In genomic region chr9:126784401-126784800, GRCh38 we compare ENCODE assay signal across 15 cellular contexts. TPM values are rescaled to one million over a fixed set of nuclear protein-coding genes. Genes with fewer than 3 reads are reported as not detected.
DNase-seq lines count a peak whose midpoint lies in the region; ATAC-seq and TF ChIP-seq lines count a peak whose summit lies in the region.
"Had no signal": no experiment of that assay in that cellular context is flagged by ENCODE, and none has a peak within 500 bp of the region (broad histone marks: within the 10 kb centered on the region; RNA-seq: fewer than 3 reads in every experiment).

No MANE protein-coding gene starts in this region.

- H3K27ac ChIP-seq in cardiac muscle cell (peak overlapping the region; percentile 63), colonic mucosa (no peak overlapping the region), psoas muscle (peak overlapping the region; percentile 65), upper lobe of right lung (no peak overlapping the region)
- H3K27ac ChIP-seq: BLaER1 treated with 17β-estradiol and CSF1 and Interleukin-3, amounts not matched to agents 10 nM and 100 nM had no signal

- DNase-seq in cardiac muscle cell (ENCODE audit: low read depth in 1 of 2, low spot score in 1 of 2) (no peak), left cardiac atrium (no peak), colonic mucosa (peak; percentile 7), psoas muscle (no peak), upper lobe of right lung (peak; percentile 37), HT-29 (ENCODE audit: low spot score) (no peak)
- DNase-seq: ACHN; CD4-positive, CD25-positive, alpha-beta regulatory T cell; DMS53; GF-D8; GOT3; H9; IMR-90 had no signal

- no peak overlapping the region for H3K4me3 ChIP-seq in cardiac muscle cell
- no peak overlapping the region for H3K4me3 ChIP-seq in colonic mucosa
- H3K4me3 ChIP-seq in psoas muscle = no peak overlapping the region
- no peak overlapping the region for H3K4me3 ChIP-seq in upper lobe of right lung
- H3K4me3 ChIP-seq: BLaER1 treated with 17β-estradiol and CSF1 and Interleukin-3, amounts not matched to agents 10 nM and 100 nM had no signal

- intact Hi-C loops in left cardiac atrium (cut with DNase I) = loop anchor here in 1 of 2 donors (5.0 kb wide), 1 partner anchor 172 kb away; the partner anchor contains the start of gene LMX1B
- intact Hi-C loops in colonic mucosa (cut with DNase I) = loop anchor here (5.0 kb wide), 1 partner anchor 172 kb away; the partner anchor contains the start of gene LMX1B
- intact Hi-C loops in psoas muscle (cut with DNase I) = no loop called here
- intact Hi-C loops in upper lobe of right lung (cut with DNase I) = loop anchor here (5.0 kb wide), 1 partner anchor 77 kb away; no protein-coding TSS in a partner anchor

- ATAC-seq in left cardiac atrium = no peak
- no peak for ATAC-seq in psoas muscle
- no peak for ATAC-seq in upper lobe of right lung
- ATAC-seq in GM18909 (IDR thresholded peaks at IDR 0.05; ENCODE audit: poor library complexity, unreplicated experiment) = no peak

- TF ChIP-seq CTCF in cardiac muscle cell (IDR thresholded peaks at IDR 0.05; ENCODE audit: low read depth, low read length) (no peak), colonic mucosa (IDR thresholded peaks at IDR 0.05) (no peak), psoas muscle (IDR thresholded peaks at IDR 0.05) (no peak), upper lobe of right lung (IDR thresholded peaks at IDR 0.05) (no peak)

- H3K27me3 ChIP-seq in cardiac muscle cell (peaks cover 7% of the 10 kb centered on the region), colonic mucosa (peaks cover 4% of the 10 kb centered on the region), psoas muscle (ENCODE audit: insufficient read depth in 3 of 3, low read length in 2 of 3) (peaks cover 0 to 8% (median 0%) of the 10 kb centered on the region in 3 donors), upper lobe of right lung (peaks cover 19% of the 10 kb centered on the region)
- H3K27me3 ChIP-seq: BLaER1 treated with 17β-estradiol and CSF1 and Interleukin-3, amounts not matched to agents 10 nM and 100 nM had no signal

- 89 to 92% (median 90%) methylated on average over 11 of the region's 11 CpGs for WGBS in psoas muscle, 3 donors

- H3K4me1 ChIP-seq in cardiac muscle cell (ENCODE audit: low read depth) = peaks cover 20% of the 10 kb centered on the region
- H3K4me1 ChIP-seq in colonic mucosa = no peaks in the 10 kb centered on the region
- peaks cover 32% of the 10 kb centered on the region for H3K4me1 ChIP-seq in psoas muscle
- no peaks in the 10 kb centered on the region for H3K4me1 ChIP-seq in upper lobe of right lung

- no peaks in the 10 kb centered on the region for H3K36me3 ChIP-seq in cardiac muscle cell
- H3K36me3 ChIP-seq in colonic mucosa = no peaks in the 10 kb centered on the region
- H3K36me3 ChIP-seq in psoas muscle (ENCODE audit: insufficient read depth in 1 of 2, low read depth in 1 of 2) = no peaks in the 10 kb centered on the region
- no peaks in the 10 kb centered on the region for H3K36me3 ChIP-seq in upper lobe of right lung

- no peak overlapping the region for H3K9ac ChIP-seq in colonic mucosa (ENCODE audit: low read depth in 2 of 2, low read length in 2 of 2)
- H3K9ac ChIP-seq: BLaER1 treated with 17β-estradiol and CSF1 and Interleukin-3, amounts not matched to agents 10 nM and 100 nM had no signal

- H3K9me3 ChIP-seq in cardiac muscle cell (ENCODE audit: low read depth) (no peaks in the 10 kb centered on the region), colonic mucosa (no peaks in the 10 kb centered on the region), psoas muscle (no peaks in the 10 kb centered on the region), upper lobe of right lung (no peaks in the 10 kb centered on the region)

RNA-seq across cellular contexts. Expression of gene ZBTB43, which starts 20.4 kb away (rescaled TPM):
- total RNA-seq in cardiac muscle cell = 12.5 and 18.6 TPM in 2 replicates
- 17.6 and 38.3 TPM in 2 replicates for polyA plus RNA-seq in cardiac muscle cell
- total RNA-seq in left cardiac atrium = 10 to 100 TPM; 17.5 to 34.0 TPM
- 10 to 100 TPM; 16.3 to 18.5 TPM for total RNA-seq in colonic mucosa
- total RNA-seq in psoas muscle = 10 to 100 TPM; 26.5 to 98.3 (median 76.6) TPM
- 10 to 100 TPM; 19.5 to 48.2 (median 30.5) TPM for polyA plus RNA-seq in psoas muscle
- 24.9 TPM for total RNA-seq in upper lobe of right lung
- 4.6 and 33.3 TPM in 2 replicates for total RNA-seq in HT-29 (2014; rRNA removed; shearing (Covaris generic))

Comparison
In these comparisons a context has a peak if more than half of its experiments do, and no peak if none do; other contexts are left out.
1. DNase-seq: peak in colonic mucosa (single experiment) and upper lobe of right lung (single experiment); none in cardiac muscle cell (0 of 2), left cardiac atrium (single experiment), psoas muscle (0 of 2) and HT-29 (single experiment).
2. H3K27ac ChIP-seq: peak in cardiac muscle cell (single experiment) and psoas muscle (single experiment); none in colonic mucosa (single experiment) and upper lobe of right lung (single experiment).
3. intact Hi-C loops: an anchor here in colonic mucosa (5.0 kb wide) and upper lobe of right lung (5.0 kb wide); none called in psoas muscle.